ENCODE assay signal across 13 cellular contexts in the genomic region with DNA sequence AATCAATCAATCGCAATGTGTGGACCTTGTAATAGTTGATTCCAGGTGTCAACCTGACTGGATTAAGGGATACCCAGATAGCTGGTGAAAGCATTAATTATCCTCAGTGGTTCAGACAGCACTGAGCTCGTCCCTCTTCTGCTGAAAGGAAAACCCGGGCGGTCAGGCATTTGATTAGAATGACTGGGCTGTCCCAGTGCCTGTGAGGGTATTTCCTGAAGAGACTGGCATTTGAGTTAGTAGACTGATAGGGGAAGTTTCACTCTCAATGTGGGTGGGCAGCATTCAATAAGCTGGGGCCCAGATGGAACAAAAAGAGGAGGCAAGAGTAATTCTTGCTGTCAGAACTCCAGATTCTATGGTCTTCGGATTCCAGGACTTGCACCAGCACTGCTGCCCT.
"Had no signal": no experiment of that assay in that cellular context is flagged by ENCODE, and none has a peak within 500 bp of the region (broad histone marks: within the 10 kb centered on the region; RNA-seq: fewer than 3 reads in every experiment).

No MANE protein-coding gene starts in this region.

- FAIRE-seq: astrocyte, TTC549 had no signal

- H3K27ac ChIP-seq: cardiac muscle cell, coronary artery, hepatocyte, sigmoid colon, thyroid gland had no signal

- H3K4me3 ChIP-seq: cardiac muscle cell, coronary artery, hepatocyte, sigmoid colon, thyroid gland had no signal

- DNase-seq: activated CD4-positive, alpha-beta T cell treated with anti-CD3 and anti-CD28 coated beads, Interleukin-2, amount 50 U/mL, for 4 hours; activated gamma-delta T cell treated with Interleukin-2 at 50 U/mL for 16 hours; activated T-cell treated with anti-CD3 and anti-CD28 coated beads, Interleukin-2, amount 50 U/mL, for 48 hours; effector CD4-positive, alpha-beta T cell; kidney glomerular epithelial cell; sigmoid colon; thyroid gland had no signal

- H3K9me3 ChIP-seq: sigmoid colon, thyroid gland had no signal

- H3K4me3 Mint-ChIP-seq: T-helper 1 cell treated with Interleukin-12 subunit alpha and Interleukin-12 subunit beta and Interleukin-4 antibody, amounts not matched to agents 30 μg/mL and 1 μg/mL, for 36 hours had no signal

- H3K36me3 ChIP-seq: cardiac muscle cell, sigmoid colon, thyroid gland had no signal

- H3K27me3 ChIP-seq: cardiac muscle cell, hepatocyte, sigmoid colon, thyroid gland had no signal
